In genomic region chr6:33165581-33166258, GRCh38 we compare ENCODE assay signal across 17 cellular contexts.
"Had no signal": no experiment of that assay in that cellular context is flagged by ENCODE, and none has a peak within 500 bp of the region (broad histone marks: within the 10 kb centered on the region; RNA-seq: fewer than 3 reads in every experiment).

No MANE protein-coding gene starts in this region.

- DNase-seq: activated CD4-positive, alpha-beta memory T cell treated with anti-CD3 and anti-CD28 coated beads for 36 hours; activated CD8-positive, alpha-beta memory T cell treated with anti-CD3 and anti-CD28 coated beads, Interleukin-2, amount 10 ng/mL, durations not matched to agents 7 days and 5 days; activated effector memory CD4-positive, alpha-beta T cell treated with Interleukin-2 at 50 U/mL for 16 hours; activated T-cell treated with anti-CD3 and anti-CD28 coated beads, Interleukin-2, amount 50 U/mL, for 1 hour; naive B cell; nucleus accumbens; right cardiac atrium; small intestine; stimulated activated CD4-positive, alpha-beta T cell treated with anti-CD3 and anti-CD28 coated beads, Interleukin-4, amount 100 ng/mL, for 24 hours; stimulated activated naive CD8-positive, alpha-beta T cell treated with anti-CD3 and anti-CD28 coated beads, Interleukin-15, Interleukin-2, amounts not matched to agents 100 U/mL and 50 U/mL, for 24 hours; T-helper 1 cell; transverse colon had no signal

- H3K4me3 Mint-ChIP-seq: activated CD4-positive, alpha-beta memory T cell treated with anti-CD3 and anti-CD28 coated beads for 36 hours; activated CD8-positive, alpha-beta memory T cell treated with anti-CD3 and anti-CD28 coated beads, Interleukin-2, amount 10 ng/mL, durations not matched to agents 7 days and 5 days; activated naive CD4-positive, alpha-beta T cell treated with anti-CD3 and anti-CD28 coated beads, Interleukin-2, amount 50 U/mL, for 24 hours had no signal

- H3K27ac ChIP-seq: adrenal gland, prostate gland, transverse colon had no signal

- H3K36me3 ChIP-seq: adrenal gland, prostate gland, transverse colon had no signal

- H3K27me3 ChIP-seq: adrenal gland, transverse colon had no signal

- ATAC-seq: activated CD8-positive, alpha-beta memory T cell treated with anti-CD3 and anti-CD28 coated beads, Interleukin-2, amount 10 ng/mL, durations not matched to agents 7 days and 5 days; esophagus mucosa; right cardiac atrium; SK-N-SH treated with all-trans-retinoic acid at 6 μM for 48 hours; stimulated activated naive CD8-positive, alpha-beta T cell treated with anti-CD3 and anti-CD28 coated beads, Interleukin-15, Interleukin-2, amounts not matched to agents 100 U/mL and 50 U/mL, for 24 hours had no signal

- H3K4me1 ChIP-seq: prostate gland had no signal

- H3K9me3 ChIP-seq: adrenal gland, prostate gland, transverse colon had no signal

- H3K27me3 Mint-ChIP-seq: activated CD8-positive, alpha-beta memory T cell treated with anti-CD3 and anti-CD28 coated beads, Interleukin-2, amount 10 ng/mL, durations not matched to agents 7 days and 5 days; activated naive CD4-positive, alpha-beta T cell treated with anti-CD3 and anti-CD28 coated beads, Interleukin-2, amount 50 U/mL, for 24 hours had no signal

- H3K36me3 Mint-ChIP-seq: activated CD4-positive, alpha-beta memory T cell treated with anti-CD3 and anti-CD28 coated beads for 36 hours; activated CD8-positive, alpha-beta memory T cell treated with anti-CD3 and anti-CD28 coated beads, Interleukin-2, amount 10 ng/mL, durations not matched to agents 7 days and 5 days; activated naive CD4-positive, alpha-beta T cell treated with anti-CD3 and anti-CD28 coated beads, Interleukin-2, amount 50 U/mL, for 24 hours; naive B cell had no signal

- H3K27ac Mint-ChIP-seq: activated CD4-positive, alpha-beta memory T cell treated with anti-CD3 and anti-CD28 coated beads for 36 hours; activated CD8-positive, alpha-beta memory T cell treated with anti-CD3 and anti-CD28 coated beads, Interleukin-2, amount 10 ng/mL, durations not matched to agents 7 days and 5 days; activated naive CD4-positive, alpha-beta T cell treated with anti-CD3 and anti-CD28 coated beads, Interleukin-2, amount 50 U/mL, for 24 hours; naive B cell had no signal

- H3K4me3 ChIP-seq: adrenal gland, prostate gland, transverse colon had no signal

- H3K9me3 Mint-ChIP-seq: activated CD4-positive, alpha-beta memory T cell treated with anti-CD3 and anti-CD28 coated beads for 36 hours; activated naive CD4-positive, alpha-beta T cell treated with anti-CD3 and anti-CD28 coated beads, Interleukin-2, amount 50 U/mL, for 24 hours; naive B cell had no signal
